In the genomic region with DNA sequence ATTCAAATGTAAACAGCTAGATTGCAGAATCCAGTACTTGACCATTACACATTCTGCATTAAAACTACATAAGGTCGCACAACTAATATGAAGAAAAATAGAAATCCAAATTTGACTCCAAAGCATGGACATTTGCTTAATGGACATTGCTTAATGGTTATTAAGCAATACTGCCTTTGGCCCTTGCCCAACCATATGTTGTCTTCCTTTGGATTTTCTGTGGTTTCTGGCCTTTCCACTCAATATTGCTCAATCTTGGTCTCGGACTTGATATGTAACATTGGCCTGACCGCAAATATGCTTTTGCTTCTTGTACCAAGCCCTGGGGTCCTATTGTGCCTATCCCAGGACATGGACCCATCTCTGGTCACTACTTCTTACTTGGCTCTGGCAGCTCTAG, we compare ENCODE assay signal across 16 cellular contexts.
A peak's percentile ranks its signal among the peaks of the same experiment; 100 is the strongest.
DNase-seq lines count a peak whose midpoint lies in the region; ATAC-seq, FAIRE-seq and TF ChIP-seq lines count a peak whose summit lies in the region.
"Had no signal": no experiment of that assay in that cellular context is flagged by ENCODE, and none has a peak within 500 bp of the region (broad histone marks: within the 10 kb centered on the region; RNA-seq: fewer than 3 reads in every experiment).

No MANE protein-coding gene starts in this region.

- intact Hi-C loops in pancreas (cut with DNase I), result no loop called here

- FAIRE-seq in pancreas (lab: Jason Lieb, UNC), result no peak

- peak; percentile 65 for DNase-seq in EL
- peak; percentile 70 for DNase-seq in RPMI7951 (ENCODE audit: low read depth)
- peak; percentile 85 for DNase-seq in fibroblast of the conjunctiva (ENCODE audit: low read depth)
- peak in 1 of 6 donors; percentile 13 for DNase-seq in pancreas
- DNase-seq in A172 (ENCODE audit: low spot score), result no peak
- DNase-seq in RKO (ENCODE audit: low spot score), result no peak
- DNase-seq in nucleus accumbens (lab: John Stamatoyannopoulos, UW), result no peak
- DNase-seq: activated CD8-positive, alpha-beta memory T cell treated with anti-CD3 and anti-CD28 coated beads for 24 hours; activated naive CD4-positive, alpha-beta T cell treated with anti-CD3 and anti-CD28 coated beads for 36 hours; NCI-H345; stimulated activated CD4-positive, alpha-beta T cell treated with anti-CD3 and anti-CD28 coated beads, Interleukin-1b, Interleukin-23, amount 100 ng/mL, for 48 hours had no signal

- H3K9me3 ChIP-seq in pancreas, result no peaks in the 10 kb centered on the region
- H3K9me3 ChIP-seq: ovary had no signal

- H3K4me3 ChIP-seq in pancreas, result no peak overlapping the region
- H3K4me3 ChIP-seq: ovary had no signal

- no peak overlapping the region for H3K27ac ChIP-seq in pancreas
- H3K27ac ChIP-seq: C4-2B, ovary had no signal

- H3K36me3 ChIP-seq in pancreas, result no peaks in the 10 kb centered on the region
- H3K36me3 ChIP-seq: ovary had no signal

- no peaks in the 10 kb centered on the region for H3K4me1 ChIP-seq in pancreas

- WGBS in pancreas, 2 donors, result 75 to 78% methylated on average over 3 of the region's 3 CpGs

- TF ChIP-seq CTCF in pancreas (IDR thresholded peaks at IDR 0.05), result no peak

- peak in 3 of 4 donors; percentile 25 to 66 (median 29) for ATAC-seq in pancreas
- ATAC-seq in HG02840 (IDR thresholded peaks at IDR 0.05; ENCODE audit: low FRiP score, unreplicated experiment), result no peak
- ATAC-seq: Panc1; stimulated activated memory B cell treated with anti-CD40 and anti-IgM and Interleukin-4, amounts not matched to agents 10 μg/mL and 1 μg/mL and 100 μg/mL, for 72 hours had no signal

- H3K27me3 ChIP-seq in pancreas, result no peaks in the 10 kb centered on the region
- H3K27me3 ChIP-seq: ovary had no signal

Comparison
In these comparisons a context has a peak if more than half of its experiments do, and no peak if none do; other contexts are left out.
1. DNase-seq: peak in EL (single experiment), RPMI7951 (single experiment) and fibroblast of the conjunctiva (single experiment); none in A172 (single experiment), RKO (single experiment) and nucleus accumbens (0 of 56).